ENCODE assay signal across 6 cellular contexts in genomic region chr6:36265744-36266143, GRCh38. TPM values are rescaled to one million over a fixed set of nuclear protein-coding genes. Genes with fewer than 3 reads are reported as not detected.
"Had no signal": no experiment of that assay in that cellular context is flagged by ENCODE, and none has a peak within 500 bp of the region (broad histone marks: within the 10 kb centered on the region; RNA-seq: fewer than 3 reads in every experiment).

No MANE protein-coding gene starts in this region.

- H3K27ac ChIP-seq: GM23248 had no signal

- DNase-seq: GM23248, GOT3, H7, KG1 had no signal

RNA-seq across cellular contexts. Expression of gene PNPLA1, which starts 4.1 kb away (rescaled TPM):
- total RNA-seq: GM23248, H4, H7, HepG2 had no signal
